Comparison of ENCODE assay signal across 8 cellular contexts in the genomic region with DNA sequence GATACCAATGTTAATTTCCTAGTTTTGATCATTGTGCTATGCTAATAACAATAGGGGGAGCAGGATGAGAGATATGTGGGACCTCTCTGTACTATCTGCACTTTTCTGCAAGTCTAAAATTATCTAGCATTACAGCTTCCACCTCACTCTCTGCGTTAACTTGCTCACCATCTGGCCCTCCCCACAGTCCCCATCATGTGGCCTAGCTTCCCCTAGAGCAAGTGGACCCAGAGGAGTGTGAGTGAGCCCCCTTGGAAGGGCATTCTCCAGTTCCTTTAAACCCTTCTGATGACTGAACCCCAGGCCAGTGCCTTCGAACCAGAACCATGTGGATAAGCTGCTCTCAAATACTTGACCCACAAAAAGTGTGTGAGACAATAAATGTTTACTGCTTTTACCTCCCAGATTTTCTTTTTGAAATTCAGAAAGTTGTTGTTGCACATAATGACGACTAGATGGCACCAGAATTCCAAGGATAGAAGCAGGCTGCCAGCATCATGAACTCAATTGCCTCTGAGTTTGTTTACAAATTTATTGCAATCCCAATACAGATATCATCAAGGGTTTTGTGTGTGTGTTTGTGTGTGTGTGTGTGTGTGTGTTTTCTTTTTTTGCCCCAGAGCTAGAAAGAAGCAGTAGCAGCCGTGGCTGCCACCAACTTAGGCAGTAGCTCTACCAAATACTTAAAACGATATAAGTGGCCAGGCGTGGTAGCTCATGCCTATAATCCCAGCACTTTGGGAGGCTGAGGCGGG. TPM values are rescaled to one million over a fixed set of nuclear protein-coding genes. Genes with fewer than 3 reads are reported as not detected.
DNase-seq lines count a peak whose midpoint lies in the region; ATAC-seq and TF ChIP-seq lines count a peak whose summit lies in the region.

No MANE protein-coding gene starts in this region.

- intact Hi-C loops in left ventricle myocardium superior (cut with micrococcal nuclease): no loop called here

- ATAC-seq in left ventricle myocardium superior (peak; percentile 35), HG03520 (IDR thresholded peaks at IDR 0.05; ENCODE audit: unreplicated experiment) (no peak), GM18907 (IDR thresholded peaks at IDR 0.05; ENCODE audit: unreplicated experiment) (no peak)

- TF ChIP-seq CTCF in GM06990 (IDR thresholded peaks at IDR 0.05; ENCODE audit: insufficient read depth, low read length, poor library complexity, severe bottlenecking) (peak; percentile 62), WI38 (IDR thresholded peaks at IDR 0.05; ENCODE audit: low read depth, low read length) (peak; percentile 51)

- DNase-seq in ACHN (peak; percentile 45), GM06990 (ENCODE audit: extremely low read depth, insufficient read length) (no peak), NCI-H2081 (lab: John Stamatoyannopoulos, UW) (peak; percentile 40 to 59), left ventricle myocardium superior (no peak), smooth muscle cell of the brain vasculature (ENCODE audit: low read depth, low spot score) (peak; percentile 21)

- H3K4me3 ChIP-seq in GM06990 (replicated peaks; ENCODE audit: low read depth, low read length) (no peak overlapping the region), WI38 (ENCODE audit: low read depth, low read length) (no peak overlapping the region)

- H3K27me3 ChIP-seq in GM06990 (replicated peaks; ENCODE audit: control insufficient read depth, insufficient read depth, low read length): no peaks in the 10 kb centered on the region

- H3K36me3 ChIP-seq in GM06990 (ENCODE audit: control insufficient read depth, insufficient read depth, low read length): no peaks in the 10 kb centered on the region

- in situ Hi-C loops in ACHN (cut with HindIII; ENCODE audit: low pct_ligation_motif_present, low pct_unique_long_range_greater_than_20kb, low sequenced_read_pairs): no loop called here

RNA-seq across cellular contexts. Expression of a gene that starts 49.0 kb away (rescaled TPM):
- 9.6 TPM for total RNA-seq in left ventricle myocardium superior

RNA-seq across cellular contexts. Expression of a gene that starts 51.5 kb away (rescaled TPM):
- 19.6 TPM for total RNA-seq in left ventricle myocardium superior

Comparison
In these comparisons a context has a peak if more than half of its experiments do, and no peak if none do; other contexts are left out.
1. DNase-seq: peak in ACHN (single experiment), NCI-H2081 (2 of 2) and smooth muscle cell of the brain vasculature (single experiment); none in GM06990 (single experiment) and left ventricle myocardium superior (single experiment).